Comparison of ENCODE assay signal across 10 cellular contexts in the genomic region with DNA sequence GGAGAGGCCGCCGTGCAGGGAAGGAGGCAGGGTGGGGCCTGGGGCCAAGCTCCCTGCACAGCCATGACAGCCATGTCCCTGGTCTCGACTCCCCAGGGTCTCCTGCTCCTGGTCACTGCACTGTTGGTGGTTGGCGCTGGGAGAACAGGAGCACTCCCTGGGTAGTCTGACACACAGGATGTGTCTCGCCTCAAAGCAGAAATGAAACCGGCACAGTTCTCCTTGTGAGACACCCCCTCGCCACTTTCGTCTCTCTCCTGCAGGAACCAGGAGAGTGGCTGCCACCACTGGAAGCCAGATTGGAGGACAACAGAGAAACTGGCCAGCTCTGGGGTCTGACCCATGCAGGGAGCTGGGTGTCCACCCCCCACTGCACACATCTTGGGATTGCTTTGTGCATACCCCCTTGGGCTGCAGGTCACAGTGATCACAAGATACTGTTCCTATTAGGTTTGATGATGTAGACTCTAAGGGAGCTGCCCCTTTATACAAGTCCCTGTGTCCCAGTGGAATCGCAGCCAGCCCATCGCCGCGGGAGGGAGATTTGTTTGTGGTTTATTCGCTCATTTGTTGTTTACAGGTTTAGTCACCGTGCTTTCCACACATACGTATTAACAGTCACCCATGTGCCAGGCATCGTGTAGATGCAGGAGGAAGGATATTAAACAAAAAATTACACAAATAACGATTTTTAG. TPM values are rescaled to one million over a fixed set of nuclear protein-coding genes. Genes with fewer than 3 reads are reported as not detected.
DNase-seq lines count a peak whose midpoint lies in the region; ATAC-seq and TF ChIP-seq lines count a peak whose summit lies in the region.
"Had no signal": no experiment of that assay in that cellular context is flagged by ENCODE, and none has a peak within 500 bp of the region (broad histone marks: within the 10 kb centered on the region; RNA-seq: fewer than 3 reads in every experiment).

No MANE protein-coding gene starts in this region.

- no peaks in the 10 kb centered on the region for H3K27me3 ChIP-seq in sigmoid colon

- H3K36me3 ChIP-seq in sigmoid colon: no peaks in the 10 kb centered on the region

- DNase-seq in activated CD4-positive, alpha-beta T cell treated with anti-CD3 and anti-CD28 coated beads for 48 hours: peak; percentile 18
- no peak for DNase-seq in activated CD4-positive, alpha-beta T cell treated with anti-CD3 and anti-CD28 coated beads, Interleukin-2, amount 50 U/mL, for 1 hour
- DNase-seq in activated CD8-positive, alpha-beta T cell treated with anti-CD3 and anti-CD28 coated beads, Interleukin-2, amount 10 ng/mL, durations not matched to agents 7 days and 5 days: peak; percentile 29
- DNase-seq in sciatic nerve (ENCODE audit: low spot score): no peak
- DNase-seq in sigmoid colon: no peak
- DNase-seq in ACHN: no peak

- peak overlapping the region; percentile 70 for H3K27ac Mint-ChIP-seq in activated CD8-positive, alpha-beta T cell treated with anti-CD3 and anti-CD28 coated beads, Interleukin-2, amount 10 ng/mL, durations not matched to agents 7 days and 5 days

- 68 to 80% methylated on average over 17 of the region's 17 CpGs for WGBS in sigmoid colon, 2 donors

- no peaks in the 10 kb centered on the region for H3K27me3 Mint-ChIP-seq in activated CD8-positive, alpha-beta T cell treated with anti-CD3 and anti-CD28 coated beads, Interleukin-2, amount 10 ng/mL, durations not matched to agents 7 days and 5 days (ENCODE audit: low read depth)

- no peaks in the 10 kb centered on the region for H3K4me1 ChIP-seq in sigmoid colon

- H3K9me3 ChIP-seq in sigmoid colon: no peaks in the 10 kb centered on the region

- intact Hi-C loops in sciatic nerve (cut with DNase I): no loop called here
- intact Hi-C loops in sigmoid colon (cut with DNase I): no loop called here

- H3K4me3 Mint-ChIP-seq in activated CD8-positive, alpha-beta T cell treated with anti-CD3 and anti-CD28 coated beads, Interleukin-2, amount 10 ng/mL, durations not matched to agents 7 days and 5 days: no peak overlapping the region
- H3K4me3 Mint-ChIP-seq: nephron had no signal

- H3K36me3 Mint-ChIP-seq in activated CD8-positive, alpha-beta T cell treated with anti-CD3 and anti-CD28 coated beads, Interleukin-2, amount 10 ng/mL, durations not matched to agents 7 days and 5 days (ENCODE audit: low read depth): no peaks in the 10 kb centered on the region

- TF ChIP-seq EP300 in sigmoid colon (IDR thresholded peaks at IDR 0.05): no peak

- ATAC-seq in HG02763 (IDR thresholded peaks at IDR 0.05; ENCODE audit: unreplicated experiment) (peak; percentile 70), sciatic nerve (peak; percentile 56), GM18520 (IDR thresholded peaks at IDR 0.05; ENCODE audit: unreplicated experiment) (no peak)
- peak; percentile 45 for ATAC-seq in activated CD8-positive, alpha-beta T cell treated with anti-CD3 and anti-CD28 coated beads, Interleukin-2, amount 10 ng/mL, durations not matched to agents 7 days and 5 days

- POLR2A ChIA-PET in activated CD8-positive, alpha-beta T cell treated with anti-CD3 and anti-CD28 coated beads, Interleukin-2, amount 10 ng/mL, durations not matched to agents 7 days and 5 days (lab: Charles Lee): no interaction called here

- no peak for TF ChIP-seq CTCF in sigmoid colon (IDR thresholded peaks at IDR 0.05)

- no peak overlapping the region for H3K27ac ChIP-seq in sigmoid colon
- H3K27ac ChIP-seq: SK-N-MC had no signal

- no peak overlapping the region for H3K4me3 ChIP-seq in sigmoid colon
- H3K4me3 ChIP-seq: SK-N-MC had no signal

- no peaks in the 10 kb centered on the region for H3K9me3 Mint-ChIP-seq in activated CD8-positive, alpha-beta T cell treated with anti-CD3 and anti-CD28 coated beads, Interleukin-2, amount 10 ng/mL, durations not matched to agents 7 days and 5 days (ENCODE audit: insufficient read depth)
- H3K9me3 Mint-ChIP-seq: nephron had no signal

- peaks cover 13% of the 10 kb centered on the region for H3K4me1 Mint-ChIP-seq in activated CD8-positive, alpha-beta T cell treated with anti-CD3 and anti-CD28 coated beads, Interleukin-2, amount 10 ng/mL, durations not matched to agents 7 days and 5 days (ENCODE audit: low read depth)

- CTCF ChIA-PET in activated CD8-positive, alpha-beta T cell treated with anti-CD3 and anti-CD28 coated beads, Interleukin-2, amount 10 ng/mL, durations not matched to agents 7 days and 5 days (lab: Charles Lee): no interaction called here

- in situ Hi-C loops in ACHN (cut with HindIII; ENCODE audit: low pct_ligation_motif_present, low pct_unique_long_range_greater_than_20kb, low sequenced_read_pairs): no loop called here

- TF ChIP-seq POLR2A in sigmoid colon (IDR thresholded peaks at IDR 0.05): no peak

RNA-seq across cellular contexts. Expression of a gene that starts 27.0 kb away (rescaled TPM):
- total RNA-seq in activated CD8-positive, alpha-beta T cell treated with anti-CD3 and anti-CD28 coated beads, Interleukin-2, amount 10 ng/mL, durations not matched to agents 7 days and 5 days: 100 to 1,000 TPM; 248 to 251 TPM
- total RNA-seq in sciatic nerve (150 TPM), sigmoid colon (100 to 1,000 TPM in 2 of 4 donors, 10 to 100 TPM in 2; 91.8 to 114 (median 101) TPM)
- polyA plus RNA-seq in sigmoid colon: 100 to 1,000 TPM in 2 of 3 donors, 10 to 100 TPM in 1; 85.8 to 171 (median 130) TPM

Comparison
In these comparisons a context has a peak if more than half of its experiments do, and no peak if none do; other contexts are left out.
1. DNase-seq: peak in activated CD4-positive, alpha-beta T cell treated with anti-CD3 and anti-CD28 coated beads for 48 hours (single experiment) and activated CD8-positive, alpha-beta T cell treated with anti-CD3 and anti-CD28 coated beads, Interleukin-2, amount 10 ng/mL, durations not matched to agents 7 days and 5 days (single experiment); none in activated CD4-positive, alpha-beta T cell treated with anti-CD3 and anti-CD28 coated beads, Interleukin-2, amount 50 U/mL, for 1 hour (single experiment), sciatic nerve (single experiment), sigmoid colon (single experiment) and ACHN (single experiment).